18 cellular contexts compared by ENCODE assay signal in genomic region chr20:41098703-41099250, GRCh38. TPM values are rescaled to one million over a fixed set of nuclear protein-coding genes. Genes with fewer than 3 reads are reported as not detected.
DNase-seq lines count a peak whose midpoint lies in the region; ATAC-seq and TF ChIP-seq lines count a peak whose summit lies in the region.
"Had no signal": no experiment of that assay in that cellular context is flagged by ENCODE, and none has a peak within 500 bp of the region (broad histone marks: within the 10 kb centered on the region; RNA-seq: fewer than 3 reads in every experiment).

No MANE protein-coding gene starts in this region.

- no peaks in the 10 kb centered on the region for H3K27me3 ChIP-seq in IMR-90 (ENCODE audit: control insufficient read depth, insufficient read depth, low read length)
- H3K27me3 ChIP-seq: neural progenitor cell had no signal

- H3K9me3 Mint-ChIP-seq in stimulated activated naive B cell treated with anti-CD40 and anti-IgM and Interleukin-4, amounts not matched to agents 10 μg/mL and 1 μg/mL and 100 μg/mL, for 72 hours, result no peaks in the 10 kb centered on the region
- H3K9me3 Mint-ChIP-seq: CD14-positive monocyte, neural progenitor cell had no signal

- peak overlapping the region; percentile 20; the same call in 1 of the 2 replicates for H3K18ac ChIP-seq in IMR-90 (ENCODE audit: low read depth, low read length)

- H3K36me3 ChIP-seq in IMR-90 (ENCODE audit: control insufficient read depth, insufficient read depth, low read length), result peaks cover 48% of the 10 kb centered on the region
- peaks cover 97% of the 10 kb centered on the region for H3K36me3 ChIP-seq in OCI-LY7 (ENCODE audit: insufficient read depth, low read length)

- H3K27ac ChIP-seq in IMR-90 (ENCODE audit: insufficient read depth, low read length) (peak overlapping the region; percentile 19; the same call in 1 of the 2 replicates), OCI-LY7 (ENCODE audit: low read depth, low read length, poor library complexity, severe bottlenecking) (no peak overlapping the region)
- H3K27ac ChIP-seq: neural progenitor cell had no signal

- no peak overlapping the region for H2BK15ac ChIP-seq in IMR-90 (ENCODE audit: low read depth, low read length)

- no peak overlapping the region for H3K4me3 ChIP-seq in AG10803 (ENCODE audit: low read length)
- no peak overlapping the region for H3K4me3 ChIP-seq in IMR-90 (ENCODE audit: insufficient read depth, low read depth, low read length)
- no peak overlapping the region for H3K4me3 ChIP-seq in OCI-LY7 (ENCODE audit: low read depth, low read length, poor library complexity, severe bottlenecking)
- H3K4me3 ChIP-seq: neural progenitor cell had no signal

- TF ChIP-seq POLR2A in IMR-90 (IDR thresholded peaks at IDR 0.05; ENCODE audit: low read depth, low read length), result no peak

- H3K27me3 Mint-ChIP-seq in stimulated activated naive B cell treated with anti-CD40 and anti-IgM and Interleukin-4, amounts not matched to agents 10 μg/mL and 1 μg/mL and 100 μg/mL, for 72 hours, result no peaks in the 10 kb centered on the region

- H3K27ac Mint-ChIP-seq in stimulated activated naive B cell treated with anti-CD40 and anti-IgM and Interleukin-4, amounts not matched to agents 10 μg/mL and 1 μg/mL and 100 μg/mL, for 72 hours, result no peak overlapping the region
- H3K27ac Mint-ChIP-seq: neural progenitor cell had no signal

- H2AK9ac ChIP-seq in IMR-90 (replicated peaks; ENCODE audit: low read depth, low read length, poor library complexity), result no peak overlapping the region

- peaks cover 18 to 50% of the 10 kb centered on the region in 2 donors for H3K36me3 Mint-ChIP-seq in stimulated activated naive B cell treated with anti-CD40 and anti-IgM and Interleukin-4, amounts not matched to agents 10 μg/mL and 1 μg/mL and 100 μg/mL, for 72 hours

- no peak overlapping the region for H3K14ac ChIP-seq in IMR-90 (replicated peaks; ENCODE audit: low read depth, low read length)

- H3K23ac ChIP-seq in IMR-90 (ENCODE audit: low read depth, low read length), result no peak overlapping the region

- DNase-seq in AG10803 (ENCODE audit: low read depth) (peak; percentile 93), IMR-90 (peak; percentile 73), dedifferentiated amniotic fluid mesenchymal stem cell (ENCODE audit: extremely low spot score) (peak; percentile 67), omental fat pad (ENCODE audit: low spot score) (no peak), OCI-LY7 (ENCODE audit: low spot score) (no peak), glomerular visceral epithelial cell (ENCODE audit: extremely low spot score) (no peak)
- no peak for DNase-seq in stimulated activated naive B cell treated with anti-CD40 and anti-IgM and Interleukin-4, amounts not matched to agents 10 μg/mL and 1 μg/mL and 100 μg/mL, for 72 hours
- DNase-seq: activated CD4-positive, alpha-beta T cell treated with anti-CD3 and anti-CD28 coated beads for 48 hours; activated CD8-positive, alpha-beta memory T cell treated with anti-CD3 and anti-CD28 coated beads, Interleukin-2, amount 50 U/mL, for 48 hours; activated naive CD4-positive, alpha-beta T cell treated with Interleukin-2 at 50 U/mL for 16 hours; cortex of kidney; DND-41; KBM-7; NCI-H1436; NK-92 treated with Interleukin-12 subunit alpha and Interleukin-12 subunit beta, amount 100 ng/mL, for 24 hours had no signal

- H4K20me1 ChIP-seq in IMR-90 (ENCODE audit: insufficient read depth, low read length) (no peaks in the 10 kb centered on the region), OCI-LY7 (ENCODE audit: insufficient read depth, low read length) (no peaks in the 10 kb centered on the region)

- H3K79me2 ChIP-seq in OCI-LY7 (ENCODE audit: insufficient read depth, low read depth, low read length), result no peaks in the 10 kb centered on the region; the same call in 1 of the 2 replicates

- peaks cover 2 to 8% of the 10 kb centered on the region in 2 donors for H3K4me1 Mint-ChIP-seq in stimulated activated naive B cell treated with anti-CD40 and anti-IgM and Interleukin-4, amounts not matched to agents 10 μg/mL and 1 μg/mL and 100 μg/mL, for 72 hours
- H3K4me1 Mint-ChIP-seq: neural progenitor cell had no signal

- TF ChIP-seq RAD21 in IMR-90 (IDR thresholded peaks at IDR 0.05; ENCODE audit: low read length), result no peak

- H4K91ac ChIP-seq in IMR-90 (ENCODE audit: insufficient read depth, low read depth, low read length), result no peak overlapping the region; the same call in 1 of the 2 replicates

- ATAC-seq in IMR-90 (ENCODE audit: low read depth) (peak; percentile 49), omental fat pad (ENCODE audit: low FRiP score) (peak; percentile 46), GM21381 (IDR thresholded peaks at IDR 0.05; ENCODE audit: unreplicated experiment) (no peak)
- ATAC-seq in stimulated activated naive B cell treated with anti-CD40 and anti-IgM and Interleukin-4, amounts not matched to agents 10 μg/mL and 1 μg/mL and 100 μg/mL, for 72 hours (replicated peaks), result no peak

- H3K4me2 ChIP-seq in IMR-90 (ENCODE audit: low read depth, low read length), result 0 out of 2 replicates have a peak overlapping the region, but pooled peaks have one; percentile 13
- H3K4me2 ChIP-seq in OCI-LY7 (ENCODE audit: low read length), result no peak overlapping the region
- H3K4me2 ChIP-seq: neural progenitor cell had no signal

- H4K8ac ChIP-seq in IMR-90 (ENCODE audit: low read depth in 2 of 2, low read length in 2 of 2), result no peak overlapping the region

- no peak overlapping the region for H3K4ac ChIP-seq in IMR-90 (ENCODE audit: low read depth, low read length)

- WGBS in IMR-90 (ENCODE audit: extremely low coverage in 2 of 2, insufficient read length in 1 of 2), 2 experiments, result no CpG with 5 or more reads among the region's 4 CpGs

- H3K4me1 ChIP-seq in IMR-90 (ENCODE audit: control insufficient read depth, insufficient read depth, low read length), result peaks cover 17% of the 10 kb centered on the region
- no peaks in the 10 kb centered on the region for H3K4me1 ChIP-seq in OCI-LY7 (ENCODE audit: insufficient read depth, low read length, poor library complexity, severe bottlenecking)
- H3K4me1 ChIP-seq: neural progenitor cell had no signal

- no peak overlapping the region for H2AFZ ChIP-seq in IMR-90 (replicated peaks; ENCODE audit: low read length, poor library complexity)
- H2AFZ ChIP-seq in OCI-LY7 (ENCODE audit: low read length), result no peak overlapping the region
- H2AFZ ChIP-seq: neural progenitor cell had no signal

- CTCF ChIA-PET in IMR-90 (lab: Yijun Ruan, JAX), result interaction anchor here (0.7 kb wide), 1 partner anchor 17 kb away, joined by 4 read pairs; no protein-coding TSS in a partner anchor
- CTCF ChIA-PET in OCI-LY7 (lab: Charles Lee; ENCODE audit: unreplicated experiment), result no interaction called here

- dilution Hi-C loops in IMR-90 (cut with HindIII; ENCODE audit: low sequenced_read_pairs, unreplicated experiment), result no loop called here

- in situ Hi-C loops in IMR-90 (cut with MboI; ENCODE audit: low sequenced_read_pairs), result no loop called here

- H3K9me3 ChIP-seq in IMR-90 (ENCODE audit: control insufficient read depth, insufficient read depth, low read length) (no peaks in the 10 kb centered on the region), OCI-LY7 (ENCODE audit: low read length) (no peaks in the 10 kb centered on the region)

- H2BK120ac ChIP-seq in IMR-90 (ENCODE audit: low read depth, low read length), result no peak overlapping the region

- H3K56ac ChIP-seq in IMR-90 (ENCODE audit: extremely low read depth, insufficient read depth, low read length), result no peak overlapping the region

- peak overlapping the region; percentile 6; the same call in 1 of the 2 replicates for H2BK20ac ChIP-seq in IMR-90 (ENCODE audit: low read depth, low read length)

- intact Hi-C loops in IMR-90 (cut with micrococcal nuclease) (no loop called here), OCI-LY7 (cut with micrococcal nuclease; ENCODE audit: unreplicated experiment) (no loop called here)

- no peak overlapping the region for H3K9ac ChIP-seq in IMR-90 (ENCODE audit: low read depth, low read length)
- H3K9ac ChIP-seq: neural progenitor cell had no signal

- H2AK5ac ChIP-seq in IMR-90 (ENCODE audit: low read depth, low read length), result no peak overlapping the region

- peaks cover 3% of the 10 kb centered on the region; the same call in 1 of the 2 replicates for H3K9me1 ChIP-seq in IMR-90 (ENCODE audit: insufficient read depth, low read length)

- H3K9me2 ChIP-seq in OCI-LY7 (ENCODE audit: insufficient read depth, low read length), result no peaks in the 10 kb centered on the region

- peak overlapping the region; percentile 59 for H2BK5ac ChIP-seq in IMR-90 (ENCODE audit: low read depth, low read length, poor library complexity, severe bottlenecking)

- POLR2A ChIA-PET in IMR-90 (lab: Charles Lee; ENCODE audit: unreplicated experiment), result interaction anchor here (1.0 kb wide), 1 partner anchor 108 kb away, joined by 10 read pairs; no protein-coding TSS in a partner anchor
- POLR2A ChIA-PET in OCI-LY7 (lab: Charles Lee), result interaction anchor here (0.5 to 1.7 kb wide), 4 partner anchors 64 to 133 kb away, joined by 3 to 5 read pairs (median 4); no protein-coding TSS in a partner anchor

- H3K79me1 ChIP-seq in IMR-90 (ENCODE audit: low read depth in 1 of 2, low read length in 2 of 2), result peaks cover 17 to 37% of the 10 kb centered on the region in 2 experiments

- TF ChIP-seq CTCF in AG10803 (conservative IDR thresholded peaks at IDR 0.05; ENCODE audit: low read length), result no peak
- no peak for TF ChIP-seq CTCF in IMR-90 (conservative IDR thresholded peaks at IDR 0.05; ENCODE audit: low read depth, low read length)
- TF ChIP-seq CTCF in omental fat pad (IDR thresholded peaks at IDR 0.05), result no peak
- no peak for TF ChIP-seq CTCF in OCI-LY7 (conservative IDR thresholded peaks at IDR 0.05; ENCODE audit: low read length)

- 0 out of 2 replicates have a peak overlapping the region, but pooled peaks have one; percentile 19 for H4K5ac ChIP-seq in IMR-90 (ENCODE audit: low read depth, low read length)

- H3K4me3 Mint-ChIP-seq in stimulated activated naive B cell treated with anti-CD40 and anti-IgM and Interleukin-4, amounts not matched to agents 10 μg/mL and 1 μg/mL and 100 μg/mL, for 72 hours, result no peak overlapping the region
- H3K4me3 Mint-ChIP-seq: CD14-positive monocyte, neural progenitor cell had no signal

- no TSS peak for BruUV-seq in IMR-90 (replicated peaks; lab: Mats Ljungman, UMichigan)
- no TSS peak for BruUV-seq in OCI-LY7 (replicated peaks; lab: Mats Ljungman, UMichigan)

TF ChIP-seq in IMR-90, 13 proteins besides CTCF, POLR2A, EP300 and RAD21 (continues in another document):
- TF ChIP-seq CEBPB (IDR thresholded peaks at IDR 0.05; ENCODE audit: low read depth, low read length), result peak; percentile 85

RNA-seq across cellular contexts. Expression of gene PLCG1, which starts 38.6 kb away (rescaled TPM):
- total RNA-seq in IMR-90 (2012; rRNA removed), result 54.7 and 59.1 TPM in 2 replicates
- 69.1 and 74.2 TPM in 2 replicates for polyA plus RNA-seq in IMR-90 (2012; rRNA removed)
- 22.5 and 32.9 TPM in 2 replicates for polyA plus RNA-seq in IMR-90 (2012; cell fraction: cytosol; rRNA removed)
- 442 and 448 TPM in 2 replicates for polyA plus RNA-seq in IMR-90 (2012; cell fraction: nucleus; rRNA removed; ENCODE audit: low replicate concordance)
- total RNA-seq in omental fat pad, result 100 to 1,000 TPM in 1 of 4 donors, 10 to 100 TPM in 3; 43.9 to 189 (median 63.1) TPM
- total RNA-seq in OCI-LY7 (2014; rRNA removed; shearing (Covaris generic)), result 92.6 and 103 TPM in 2 replicates
- 121 TPM in 2 replicates for total RNA-seq in OCI-LY7 (2022)

Comparison
In these comparisons a context has a peak if more than half of its experiments do, and no peak if none do; other contexts are left out.
1. DNase-seq: peak in AG10803 (single experiment), IMR-90 (single experiment) and dedifferentiated amniotic fluid mesenchymal stem cell (single experiment); none in omental fat pad (single experiment), OCI-LY7 (single experiment), glomerular visceral epithelial cell (single experiment) and stimulated activated naive B cell treated with anti-CD40 and anti-IgM and Interleukin-4, amounts not matched to agents 10 μg/mL and 1 μg/mL and 100 μg/mL, for 72 hours (single experiment).
2. ATAC-seq: peak in IMR-90 (single experiment) and omental fat pad (single experiment); none in stimulated activated naive B cell treated with anti-CD40 and anti-IgM and Interleukin-4, amounts not matched to agents 10 μg/mL and 1 μg/mL and 100 μg/mL, for 72 hours (0 of 2) and GM21381 (single experiment).